ENCODE assay signal across 8 cellular contexts in the genomic region with DNA sequence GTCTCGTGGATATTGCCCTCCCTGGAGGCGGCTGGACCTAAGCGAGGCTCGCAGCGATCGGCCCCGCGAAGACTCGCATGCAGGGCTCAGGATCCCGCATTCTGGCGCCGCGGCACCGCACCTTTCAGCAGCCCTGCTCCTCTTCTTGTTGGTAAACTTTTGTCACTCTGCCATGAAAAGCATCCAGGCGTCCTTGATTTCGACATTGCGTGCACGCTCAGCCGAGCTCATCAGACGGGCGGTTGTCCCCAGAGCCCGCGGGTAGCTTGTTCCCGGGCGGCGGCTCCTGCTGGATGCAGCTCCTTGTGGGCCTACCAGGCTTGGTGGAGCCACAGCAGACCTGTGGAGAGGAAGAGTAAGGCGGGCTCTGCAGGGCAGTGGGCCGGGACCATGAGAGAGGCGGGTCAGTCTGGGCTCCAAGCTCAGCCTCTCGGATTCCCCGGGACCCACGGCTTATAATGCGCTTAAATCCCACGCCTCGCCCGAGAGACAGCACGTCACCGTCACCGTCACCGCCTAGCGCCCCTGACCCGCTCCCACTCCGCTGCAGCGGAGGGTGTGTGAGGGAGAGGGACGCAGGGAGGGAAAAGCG. TPM values are rescaled to one million over a fixed set of nuclear protein-coding genes. Genes with fewer than 3 reads are reported as not detected.
DNase-seq lines count a peak whose midpoint lies in the region; ATAC-seq lines count a peak whose summit lies in the region.

No MANE protein-coding gene starts in this region.

- peaks cover 24% of the 10 kb centered on the region for H3K27me3 Mint-ChIP-seq in activated T-cell treated with anti-CD3 and anti-CD28 coated beads, Interleukin-2, amount 50 U/mL, for 4 hours (ENCODE audit: low read depth)

- H3K36me3 Mint-ChIP-seq in activated T-cell treated with anti-CD3 and anti-CD28 coated beads, Interleukin-2, amount 50 U/mL, for 4 hours (ENCODE audit: insufficient read depth) = peaks cover 3% of the 10 kb centered on the region

- H3K4me1 Mint-ChIP-seq in activated T-cell treated with anti-CD3 and anti-CD28 coated beads, Interleukin-2, amount 50 U/mL, for 4 hours (ENCODE audit: low read depth) = peaks cover 23% of the 10 kb centered on the region

- no peaks in the 10 kb centered on the region for H3K9me3 Mint-ChIP-seq in activated T-cell treated with anti-CD3 and anti-CD28 coated beads, Interleukin-2, amount 50 U/mL, for 4 hours

- no peak for ATAC-seq in activated T-cell treated with anti-CD3 and anti-CD28 coated beads, Interleukin-2, amount 50 U/mL, for 4 hours
- no peak for ATAC-seq in GM21619 (IDR thresholded peaks at IDR 0.05; ENCODE audit: unreplicated experiment)

- peak; percentile 73 for DNase-seq in COLO668 (lab: John Stamatoyannopoulos, UW; ENCODE audit: unreplicated experiment)
- peak; percentile 74 for DNase-seq in NCI-H1092 (lab: John Stamatoyannopoulos, UW)
- no peak for DNase-seq in activated T-cell treated with anti-CD3 and anti-CD28 coated beads, Interleukin-2, amount 50 U/mL, for 4 hours
- DNase-seq in stimulated activated CD4-positive, alpha-beta T cell treated with anti-CD3 and anti-CD28 coated beads, Interleukin-1b, Interleukin-23, amount 100 ng/mL, for 48 hours = peak; percentile 6
- no peak for DNase-seq in hepatic stellate cell (ENCODE audit: low spot score)
- no peak for DNase-seq in NOMO-1 (lab: John Stamatoyannopoulos, UW; ENCODE audit: unreplicated experiment in 2 of 2)

- H3K9me3 ChIP-seq in iPS-18c (ENCODE audit: control insufficient read depth, insufficient read depth, low read length) = no peaks in the 10 kb centered on the region

- peak overlapping the region; percentile 78 for H3K4me3 ChIP-seq in iPS-18c (ENCODE audit: insufficient read depth, low read depth, low read length)

- H3K4me3 Mint-ChIP-seq in activated T-cell treated with anti-CD3 and anti-CD28 coated beads, Interleukin-2, amount 50 U/mL, for 4 hours = peak overlapping the region; percentile 79

RNA-seq across cellular contexts. Expression of gene ANKRD18A, which starts 1.8 kb away (rescaled TPM):
- 1 to 10 TPM; 2.1 to 5.4 (median 5.3) TPM for total RNA-seq in activated T-cell treated with anti-CD3 and anti-CD28 coated beads, Interleukin-2, amount 50 U/mL, for 4 hours

Comparison
In these comparisons a context has a peak if more than half of its experiments do, and no peak if none do; other contexts are left out.
1. DNase-seq: peak in COLO668 (single experiment), NCI-H1092 (single experiment) and stimulated activated CD4-positive, alpha-beta T cell treated with anti-CD3 and anti-CD28 coated beads, Interleukin-1b, Interleukin-23, amount 100 ng/mL, for 48 hours (single experiment); none in activated T-cell treated with anti-CD3 and anti-CD28 coated beads, Interleukin-2, amount 50 U/mL, for 4 hours (single experiment), hepatic stellate cell (single experiment) and NOMO-1 (0 of 2).